Comparison of ENCODE assay signal across 18 cellular contexts in the genomic region with DNA sequence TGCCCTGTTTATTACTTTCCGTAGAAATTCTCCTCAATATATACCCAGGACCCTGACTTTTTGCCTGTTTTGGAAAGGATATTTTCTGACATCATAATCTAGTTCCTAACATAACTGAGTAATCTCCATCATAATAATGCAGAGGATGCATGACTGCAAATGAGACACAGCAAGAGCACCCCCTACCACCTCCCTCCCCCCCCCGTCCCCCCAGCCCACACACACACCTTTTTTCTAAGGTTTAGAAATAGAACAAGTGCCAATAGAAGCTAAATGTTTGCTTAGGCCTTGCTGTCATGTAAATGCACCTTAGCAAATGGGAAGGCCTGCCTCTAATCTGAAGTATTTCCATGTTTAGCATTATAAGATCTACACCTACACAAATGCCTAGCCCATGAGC. TPM values are rescaled to one million over a fixed set of nuclear protein-coding genes. Genes with fewer than 3 reads are reported as not detected.
A peak's percentile ranks its signal among the peaks of the same experiment; 100 is the strongest.
DNase-seq lines count a peak whose midpoint lies in the region; ATAC-seq, FAIRE-seq and TF ChIP-seq lines count a peak whose summit lies in the region.
"Had no signal": no experiment of that assay in that cellular context is flagged by ENCODE, and none has a peak within 500 bp of the region (broad histone marks: within the 10 kb centered on the region; RNA-seq: fewer than 3 reads in every experiment).

A gene (minus strand): TSS at position 13 of the 400 bp plus-strand sequence. CDS start 3,239 bp downstream, outside the sequence.

- H3K9me3 Mint-ChIP-seq in activated naive CD4-positive, alpha-beta T cell treated with anti-CD3 and anti-CD28 coated beads, Interleukin-2, amount 50 U/mL, for 24 hours = no peaks in the 10 kb centered on the region
- H3K9me3 Mint-ChIP-seq in activated naive CD4-positive, alpha-beta T cell treated with anti-CD3 and anti-CD28 coated beads, Interleukin-2, amount 50 U/mL, for 72 hours = no peaks in the 10 kb centered on the region
- H3K9me3 Mint-ChIP-seq in activated T-helper 1 cell treated with anti-CD3 and anti-CD28 coated beads, Interleukin-12 subunit alpha, Interleukin-12 subunit beta, Interleukin-2, Interleukin-4 antibody, amounts not matched to agents 30 ng/mL and 10 ng/mL and 1 ng/mL, durations not matched to agents 14 hours and 24 hours and 36 hours = no peaks in the 10 kb centered on the region
- H3K9me3 Mint-ChIP-seq in stimulated activated naive CD8-positive, alpha-beta T cell treated with anti-CD3 and anti-CD28 coated beads, Interleukin-15, amount 100 ng/mL, for 72 hours = no peaks in the 10 kb centered on the region

- H3K4me3 Mint-ChIP-seq in activated naive CD4-positive, alpha-beta T cell treated with anti-CD3 and anti-CD28 coated beads, Interleukin-2, amount 50 U/mL, for 24 hours = peak within 1 kb of the TSS; percentile 79
- H3K4me3 Mint-ChIP-seq in activated T-helper 1 cell treated with anti-CD3 and anti-CD28 coated beads, Interleukin-12 subunit alpha, Interleukin-12 subunit beta, Interleukin-2, Interleukin-4 antibody, amounts not matched to agents 30 ng/mL and 10 ng/mL and 1 ng/mL, durations not matched to agents 14 hours and 24 hours and 36 hours = peak within 1 kb of the TSS; percentile 48
- H3K4me3 Mint-ChIP-seq in stimulated activated naive CD8-positive, alpha-beta T cell treated with anti-CD3 and anti-CD28 coated beads, Interleukin-15, amount 100 ng/mL, for 72 hours = peak within 1 kb of the TSS; percentile 39 to 65

- no peaks in the 10 kb centered on the region for H3K36me3 Mint-ChIP-seq in activated naive CD4-positive, alpha-beta T cell treated with anti-CD3 and anti-CD28 coated beads, Interleukin-2, amount 50 U/mL, for 24 hours
- H3K36me3 Mint-ChIP-seq in activated naive CD4-positive, alpha-beta T cell treated with anti-CD3 and anti-CD28 coated beads, Interleukin-2, amount 50 U/mL, for 72 hours = peaks cover 6 to 15% of the 10 kb centered on the region in 2 donors
- peaks cover 4% of the 10 kb centered on the region for H3K36me3 Mint-ChIP-seq in activated T-helper 1 cell treated with anti-CD3 and anti-CD28 coated beads, Interleukin-12 subunit alpha, Interleukin-12 subunit beta, Interleukin-2, Interleukin-4 antibody, amounts not matched to agents 30 ng/mL and 10 ng/mL and 1 ng/mL, durations not matched to agents 14 hours and 24 hours and 36 hours (ENCODE audit: low read depth)

- FAIRE-seq in keratinocyte (lab: Jason Lieb, UNC) = no peak

- no peaks in the 10 kb centered on the region for H4K20me1 ChIP-seq in keratinocyte (ENCODE audit: control insufficient read depth, extremely low read depth, insufficient read depth, low read length)

- H3K4me3 ChIP-seq in keratinocyte (ENCODE audit: control insufficient read depth in 2 of 3, extremely low read depth in 1 of 3, insufficient read depth in 2 of 3, low read depth in 1 of 3, low read length in 3 of 3) = peak within 1 kb of the TSS; percentile 75 to 93 (median 83)

- peaks cover 36% of the 10 kb centered on the region for H3K79me2 ChIP-seq in keratinocyte (ENCODE audit: control insufficient read depth, insufficient read depth, low read length)

- peaks cover 17% of the 10 kb centered on the region for H3K4me1 Mint-ChIP-seq in activated naive CD4-positive, alpha-beta T cell treated with anti-CD3 and anti-CD28 coated beads, Interleukin-2, amount 50 U/mL, for 24 hours
- H3K4me1 Mint-ChIP-seq in activated T-helper 1 cell treated with anti-CD3 and anti-CD28 coated beads, Interleukin-12 subunit alpha, Interleukin-12 subunit beta, Interleukin-2, Interleukin-4 antibody, amounts not matched to agents 30 ng/mL and 10 ng/mL and 1 ng/mL, durations not matched to agents 14 hours and 24 hours and 36 hours (ENCODE audit: low read depth) = peaks cover 20% of the 10 kb centered on the region
- H3K4me1 Mint-ChIP-seq in stimulated activated naive CD8-positive, alpha-beta T cell treated with anti-CD3 and anti-CD28 coated beads, Interleukin-15, amount 100 ng/mL, for 72 hours = peaks cover 52% of the 10 kb centered on the region

- no peaks in the 10 kb centered on the region for H3K27me3 ChIP-seq in keratinocyte (ENCODE audit: control insufficient read depth, extremely low read depth, insufficient read depth, low read length)

- H3K27ac Mint-ChIP-seq in activated naive CD4-positive, alpha-beta T cell treated with anti-CD3 and anti-CD28 coated beads, Interleukin-2, amount 50 U/mL, for 24 hours = no peak within 1 kb of the TSS
- no peak within 1 kb of the TSS for H3K27ac Mint-ChIP-seq in activated naive CD4-positive, alpha-beta T cell treated with anti-CD3 and anti-CD28 coated beads, Interleukin-2, amount 50 U/mL, for 72 hours
- no peak within 1 kb of the TSS for H3K27ac Mint-ChIP-seq in activated T-helper 1 cell treated with anti-CD3 and anti-CD28 coated beads, Interleukin-12 subunit alpha, Interleukin-12 subunit beta, Interleukin-2, Interleukin-4 antibody, amounts not matched to agents 30 ng/mL and 10 ng/mL and 1 ng/mL, durations not matched to agents 14 hours and 24 hours and 36 hours
- H3K27ac Mint-ChIP-seq in stimulated activated naive CD8-positive, alpha-beta T cell treated with anti-CD3 and anti-CD28 coated beads, Interleukin-15, amount 100 ng/mL, for 72 hours = no peak within 1 kb of the TSS

- peak within 1 kb of the TSS; percentile 99 for H3K27ac ChIP-seq in keratinocyte (ENCODE audit: control insufficient read depth, insufficient read depth, low read length)
- H3K27ac ChIP-seq: neutrophil, upper lobe of right lung had no signal

- H3K9me3 ChIP-seq in keratinocyte (ENCODE audit: control insufficient read depth, low read depth, low read length) = no peaks in the 10 kb centered on the region
- H3K9me3 ChIP-seq: neutrophil, upper lobe of right lung had no signal

- H3K9me1 ChIP-seq in keratinocyte (ENCODE audit: control insufficient read depth, extremely low read depth, insufficient read depth, low read length) = no peaks in the 10 kb centered on the region

- dilution Hi-C loops in keratinocyte (cut with MboI; ENCODE audit: extremely low pct_ligation_motif_present, low sequenced_read_pairs) = no loop called here

- peaks cover 52% of the 10 kb centered on the region for H3K4me1 ChIP-seq in keratinocyte (ENCODE audit: control insufficient read depth, extremely low read depth, insufficient read depth, low read length)

- H3K4me2 ChIP-seq in keratinocyte (ENCODE audit: control insufficient read depth, extremely low read depth, insufficient read depth, low read depth, low read length) = peak within 1 kb of the TSS; percentile 98

- intact Hi-C loops in activated T-helper 1 cell treated with anti-CD3 and anti-CD28 coated beads, Interleukin-12 subunit alpha, Interleukin-12 subunit beta, Interleukin-2, Interleukin-4 antibody, amounts not matched to agents 30 ng/mL and 10 ng/mL and 1 ng/mL, durations not matched to agents 14 hours and 24 hours and 36 hours (cut with micrococcal nuclease) = loop anchor here (5.0 to 10.0 kb wide), 2 partner anchors 900 to 1848 kb away; a partner anchor contains a TSS

- no peak for ATAC-seq in activated naive CD4-positive, alpha-beta T cell treated with anti-CD3 and anti-CD28 coated beads, Interleukin-2, amount 50 U/mL, for 72 hours
- no peak for ATAC-seq in stimulated activated naive CD8-positive, alpha-beta T cell treated with anti-CD3 and anti-CD28 coated beads, Interleukin-15, amount 100 ng/mL, for 72 hours
- no peak for ATAC-seq in GM21717 (IDR thresholded peaks at IDR 0.05; ENCODE audit: unreplicated experiment)
- no peak for ATAC-seq in GM18502 (IDR thresholded peaks at IDR 0.05; ENCODE audit: poor library complexity, unreplicated experiment)
- ATAC-seq: activated CD4-positive, CD25-positive, alpha-beta regulatory T cell treated with anti-CD3 and anti-CD28 coated beads, Interleukin-2, amount 50 U/mL, for 24 hours; upper lobe of right lung had no signal

- peak within 1 kb of the TSS; percentile 96 for H3K9ac ChIP-seq in keratinocyte (ENCODE audit: control insufficient read depth, extremely low read depth, insufficient read depth, low read length)

- no peak for TF ChIP-seq CTCF in keratinocyte (optimal IDR thresholded peaks at IDR 0.05 in 1 of 3, IDR thresholded peaks at IDR 0.05 in 1 of 3, conservative IDR thresholded peaks at IDR 0.05 in 1 of 3; ENCODE audit: extremely low read depth in 1 of 3, insufficient read depth in 2 of 3, low read length in 3 of 3)

- no peak within 1 kb of the TSS for H2AFZ ChIP-seq in keratinocyte (ENCODE audit: control insufficient read depth, low read length)

- peaks cover 0 to 7% of the 10 kb centered on the region in 2 experiments for H3K36me3 ChIP-seq in keratinocyte (ENCODE audit: control insufficient read depth in 2 of 2, extremely low read depth in 1 of 2, insufficient read depth in 2 of 2, low read length in 2 of 2)
- H3K36me3 ChIP-seq: neutrophil, upper lobe of right lung had no signal

- H3K27me3 Mint-ChIP-seq in activated naive CD4-positive, alpha-beta T cell treated with anti-CD3 and anti-CD28 coated beads, Interleukin-2, amount 50 U/mL, for 24 hours = peaks cover 68% of the 10 kb centered on the region
- peaks cover 89% of the 10 kb centered on the region for H3K27me3 Mint-ChIP-seq in activated T-helper 1 cell treated with anti-CD3 and anti-CD28 coated beads, Interleukin-12 subunit alpha, Interleukin-12 subunit beta, Interleukin-2, Interleukin-4 antibody, amounts not matched to agents 30 ng/mL and 10 ng/mL and 1 ng/mL, durations not matched to agents 14 hours and 24 hours and 36 hours (ENCODE audit: insufficient read depth)
- peaks cover 97% of the 10 kb centered on the region for H3K27me3 Mint-ChIP-seq in stimulated activated naive CD8-positive, alpha-beta T cell treated with anti-CD3 and anti-CD28 coated beads, Interleukin-15, amount 100 ng/mL, for 72 hours

- no peak for DNase-seq in activated naive CD4-positive, alpha-beta T cell treated with anti-CD3 and anti-CD28 coated beads, Interleukin-2, amount 50 U/mL, for 72 hours (ENCODE audit: low spot score in 2 of 2)
- DNase-seq in activated T-helper 1 cell treated with anti-CD3 and anti-CD28 coated beads, Interleukin-12 subunit alpha, Interleukin-12 subunit beta, Interleukin-2, Interleukin-4 antibody, amounts not matched to agents 30 ng/mL and 10 ng/mL and 1 ng/mL, durations not matched to agents 14 hours and 24 hours and 36 hours (ENCODE audit: low spot score) = no peak
- no peak for DNase-seq in keratinocyte (ENCODE audit: low read depth, low spot score)
- no peak for DNase-seq in stimulated activated naive CD8-positive, alpha-beta T cell treated with anti-CD3 and anti-CD28 coated beads, Interleukin-15, amount 100 ng/mL, for 72 hours
- DNase-seq in hepatic stellate cell (ENCODE audit: low spot score) = no peak
- DNase-seq: ACHN; activated naive CD4-positive, alpha-beta T cell treated with anti-CD3 and anti-CD28 coated beads, Interleukin-2, amount 50 U/mL, for 16 hours; Calu3; NCI-H345; NK-92 treated with Interleukin-12 subunit alpha and Interleukin-12 subunit beta, amount 100 ng/mL, for 24 hours; T-helper 2 cell; upper lobe of right lung had no signal

RNA-seq across cellular contexts. Expression of the gene that starts here (rescaled TPM):
- not detected for total RNA-seq in activated naive CD4-positive, alpha-beta T cell treated with anti-CD3 and anti-CD28 coated beads, Interleukin-2, amount 50 U/mL, for 72 hours
- not detected in 2 replicates for total RNA-seq in activated T-helper 1 cell treated with anti-CD3 and anti-CD28 coated beads, Interleukin-12 subunit alpha, Interleukin-12 subunit beta, Interleukin-2, Interleukin-4 antibody, amounts not matched to agents 30 ng/mL and 10 ng/mL and 1 ng/mL, durations not matched to agents 14 hours and 24 hours and 36 hours
- 775 to 851 TPM (median 827 TPM) in 3 replicates for polyA plus RNA-seq in keratinocyte
- polyA plus RNA-seq in keratinocyte (2011; ENCODE audit: low read depth) = 37.3 TPM
- 464 and 505 TPM in 2 replicates for polyA plus RNA-seq in keratinocyte (2011; cell fraction: cytosol; rRNA removed)
- 2,708 and 2,894 TPM in 2 replicates for polyA plus RNA-seq in keratinocyte (2011; cell fraction: nucleus; rRNA removed)
- 51.1 and 594 TPM in 2 replicates for polyA plus RNA-seq in keratinocyte (2012; ENCODE audit: low replicate concordance)
- 141 to 259 TPM (median 248 TPM) in 3 replicates for polyA minus RNA-seq in keratinocyte
- 312 TPM for polyA minus RNA-seq in keratinocyte (2011; cell fraction: cytosol; rRNA and poly(A)+ RNA removed)
- 652 and 892 TPM in 2 replicates for polyA minus RNA-seq in keratinocyte (2011; cell fraction: nucleus; rRNA and poly(A)+ RNA removed)
- total RNA-seq: liver had no signal
- polyA plus RNA-seq: liver had no signal
